In the genomic region with DNA sequence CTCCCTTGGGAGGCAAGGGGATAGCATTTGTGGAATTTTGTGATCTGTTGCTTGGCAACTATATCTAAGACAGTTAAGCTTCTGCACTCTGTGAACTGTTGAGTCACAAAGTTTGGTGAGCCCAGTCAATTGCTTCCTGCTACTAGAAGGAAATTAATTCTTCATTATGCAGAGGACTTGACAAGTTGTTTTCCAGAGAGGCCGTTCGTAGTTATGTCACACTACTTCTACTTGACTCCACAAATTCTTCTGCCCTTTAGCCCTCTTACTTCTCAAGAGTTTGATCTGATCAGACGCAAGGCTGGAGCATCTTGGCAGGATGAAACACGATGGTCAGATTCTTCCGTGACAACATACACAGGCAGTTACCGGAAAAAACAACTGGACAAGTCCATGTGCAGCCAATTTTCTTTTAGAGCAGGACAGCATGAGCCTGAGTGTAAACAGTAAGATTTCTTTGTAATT, we compare ENCODE assay signal across 9 cellular contexts. TPM values are rescaled to one million over a fixed set of nuclear protein-coding genes. Genes with fewer than 3 reads are reported as not detected.
DNase-seq lines count a peak whose midpoint lies in the region; ATAC-seq and TF ChIP-seq lines count a peak whose summit lies in the region.
"Had no signal": no experiment of that assay in that cellular context is flagged by ENCODE, and none has a peak within 500 bp of the region (broad histone marks: within the 10 kb centered on the region; RNA-seq: fewer than 3 reads in every experiment).

A gene (plus strand): TSS at position 156 of the 465 bp plus-strand sequence. CDS start 58 bp downstream, at position 214.

- no peak for TF ChIP-seq CTCF in thoracic aorta (IDR thresholded peaks at IDR 0.05)

- H3K27me3 ChIP-seq in thoracic aorta (replicated peaks; ENCODE audit: insufficient read depth), result no peaks in the 10 kb centered on the region

- no peaks in the 10 kb centered on the region for H3K36me3 ChIP-seq in thoracic aorta

- peak within 1 kb of the TSS; percentile 17 to 38 for H3K27ac ChIP-seq in thoracic aorta

- H3K4me3 ChIP-seq in thoracic aorta, result no peak within 1 kb of the TSS

- H3K4me1 ChIP-seq in thoracic aorta (ENCODE audit: control insufficient read depth in 1 of 2, low read depth in 2 of 2), result peaks cover 9 to 19% of the 10 kb centered on the region in 2 donors

- DNase-seq in NCI-H1092 treated with DMSO at 0.1 percent for 48 hours (lab: John Stamatoyannopoulos, UW), result peak; percentile 62
- no peak for DNase-seq in NCI-H1092 (lab: John Stamatoyannopoulos, UW)
- peak; percentile 29 for DNase-seq in amniotic stem cell (lab: John Stamatoyannopoulos, UW)
- peak; percentile 86 for DNase-seq in iris pigment epithelial cell (ENCODE audit: low read depth)
- no peak for DNase-seq in thoracic aorta (ENCODE audit: low spot score)
- no peak for DNase-seq in Kasumi-1 (lab: John Stamatoyannopoulos, UW)
- no peak for DNase-seq in GF-D8 (lab: John Stamatoyannopoulos, UW)

- ATAC-seq in thoracic aorta (ENCODE audit: insufficient number of reproducible peaks, low FRiP score, low read depth) (peak; percentile 58), HG02973 (IDR thresholded peaks at IDR 0.05; ENCODE audit: unreplicated experiment) (no peak)

- H3K9me3 ChIP-seq in thoracic aorta, result peaks cover 3% of the 10 kb centered on the region

RNA-seq across cellular contexts. Expression of the gene that starts here (rescaled TPM):
- total RNA-seq in thoracic aorta, result not detected
- total RNA-seq: B cell had no signal

Comparison
In these comparisons a context has a peak if more than half of its experiments do, and no peak if none do; other contexts are left out.
1. DNase-seq: peak in NCI-H1092 treated with DMSO at 0.1 percent for 48 hours (single experiment), amniotic stem cell (single experiment) and iris pigment epithelial cell (single experiment); none in NCI-H1092 (single experiment), thoracic aorta (single experiment), Kasumi-1 (0 of 2) and GF-D8 (single experiment).
2. Peak in ATAC-seq and H3K27ac ChIP-seq in thoracic aorta; RNA of the gene not detected or under 1 TPM.